Comparison of ENCODE assay signal across 8 cellular contexts in genomic region chr6:145704153-145704781, GRCh38. TPM values are rescaled to one million over a fixed set of nuclear protein-coding genes. Genes with fewer than 3 reads are reported as not detected.
DNase-seq lines count a peak whose midpoint lies in the region; ATAC-seq, FAIRE-seq and TF ChIP-seq lines count a peak whose summit lies in the region.
"Had no signal": no experiment of that assay in that cellular context is flagged by ENCODE, and none has a peak within 500 bp of the region (broad histone marks: within the 10 kb centered on the region; RNA-seq: fewer than 3 reads in every experiment).

No MANE protein-coding gene starts in this region.

- FAIRE-seq in G401.6 (lab: Jason Lieb, UNC), result peak; percentile 95

- no peaks in the 10 kb centered on the region for H3K27me3 Mint-ChIP-seq in neural crest cell (ENCODE audit: low read depth)

- peak; percentile 29 for DNase-seq in NAMALWA (ENCODE audit: low spot score)
- peak; percentile 44 to 66 for DNase-seq in cardiac fibroblast (ENCODE audit: low read depth in 2 of 2)
- DNase-seq in neural crest cell (ENCODE audit: low read depth, low spot score), result no peak

- no peaks in the 10 kb centered on the region for H3K4me1 Mint-ChIP-seq in neural crest cell

- no peak overlapping the region for H3K4me3 Mint-ChIP-seq in neural crest cell

- H3K4me3 ChIP-seq in cardiac fibroblast (replicated peaks in 1 of 2; ENCODE audit: low read depth in 2 of 2, low read length in 2 of 2), result no peak overlapping the region

- H3K27ac Mint-ChIP-seq in neural crest cell (ENCODE audit: unreplicated experiment), result no peak overlapping the region

- TF ChIP-seq CTCF in cardiac fibroblast (IDR thresholded peaks at IDR 0.05; ENCODE audit: low read depth, low read length), result peak; percentile 23
- peak; percentile 77 for TF ChIP-seq CTCF in neural crest cell (conservative IDR thresholded peaks at IDR 0.05)

- ATAC-seq in GM19351 (IDR thresholded peaks at IDR 0.05; ENCODE audit: unreplicated experiment) (no peak), GM19328 (IDR thresholded peaks at IDR 0.05; ENCODE audit: unreplicated experiment) (no peak), GM18867 (IDR thresholded peaks at IDR 0.05; ENCODE audit: unreplicated experiment) (no peak)
- ATAC-seq: esophagus mucosa had no signal

- peaks cover 4% of the 10 kb centered on the region for H3K36me3 Mint-ChIP-seq in neural crest cell (ENCODE audit: low read depth)

- H3K9me3 Mint-ChIP-seq in neural crest cell, result peaks cover 2% of the 10 kb centered on the region

RNA-seq across cellular contexts. Expression of gene EPM2A, which starts 31.1 kb away (rescaled TPM):
- 8.0 and 10.8 TPM in 2 replicates for total RNA-seq in neural crest cell
